In genomic region chr6:87788141-87788540, GRCh38 we compare ENCODE assay signal across 22 cellular contexts.
DNase-seq lines count a peak whose midpoint lies in the region; ATAC-seq, FAIRE-seq and TF ChIP-seq lines count a peak whose summit lies in the region.
"Had no signal": no experiment of that assay in that cellular context is flagged by ENCODE, and none has a peak within 500 bp of the region (broad histone marks: within the 10 kb centered on the region; RNA-seq: fewer than 3 reads in every experiment).

No MANE protein-coding gene starts in this region.

- ATAC-seq in HepG2 (no peak), right lobe of liver (no peak), PC-3 (no peak), HG02840 (IDR thresholded peaks at IDR 0.05; ENCODE audit: low FRiP score, unreplicated experiment) (no peak)
- ATAC-seq in activated T-helper 17 cell treated with anti-CD3 and anti-CD28 coated beads, Interleukin-2, amount 50 U/mL, for 72 hours (replicated peaks) = no peak
- ATAC-seq: K562 had no signal

- no peak overlapping the region for H3K27ac Mint-ChIP-seq in activated T-helper 17 cell treated with anti-CD3 and anti-CD28 coated beads, Interleukin-2, amount 50 U/mL, for 72 hours
- H3K27ac Mint-ChIP-seq: CD4-positive, alpha-beta T cell had no signal

- no peaks in the 10 kb centered on the region for H4K20me1 ChIP-seq in HepG2 (ENCODE audit: insufficient read depth, low read length)
- H4K20me1 ChIP-seq in PC-3 (ENCODE audit: low read length) = no peaks in the 10 kb centered on the region

- H3K27me3 ChIP-seq in HepG2 (ENCODE audit: control insufficient read depth in 1 of 2, insufficient read depth in 2 of 2, low read length in 2 of 2) = no peaks in the 10 kb centered on the region
- no peaks in the 10 kb centered on the region for H3K27me3 ChIP-seq in right lobe of liver
- no peaks in the 10 kb centered on the region for H3K27me3 ChIP-seq in PC-3 (ENCODE audit: low read length)

- no peak overlapping the region for H2AFZ ChIP-seq in HepG2 (ENCODE audit: low read length)
- H2AFZ ChIP-seq in PC-3 (ENCODE audit: low read length) = no peak overlapping the region

- in situ Hi-C loops in HepG2 (cut with HindIII; ENCODE audit: extremely low pct_ligation_motif_present, low pct_unique_long_range_greater_than_20kb) = no loop called here

- CTCF ChIA-PET in HepG2 (lab: Yijun Ruan, JAX; ENCODE audit: low intra/inter-chr PET ratio, low total read pairs) (no interaction called here), PC-3 (lab: Charles Lee) (no interaction called here)

- H3K36me3 ChIP-seq in HepG2 (replicated peaks in 1 of 2; ENCODE audit: control insufficient read depth in 1 of 2, insufficient read depth in 2 of 2, low read length in 2 of 2) = no peaks in the 10 kb centered on the region
- H3K36me3 ChIP-seq in right lobe of liver = no peaks in the 10 kb centered on the region
- no peaks in the 10 kb centered on the region for H3K36me3 ChIP-seq in PC-3 (ENCODE audit: low read depth, low read length)
- H3K36me3 ChIP-seq: BE2C had no signal

- WGBS in HepG2 (ENCODE audit: low lambda C conversion rate) = 98% methylated on average over 3 of the region's 3 CpGs
- WGBS in right lobe of liver (ENCODE audit: insufficient coverage, low coverage, low lambda C conversion rate, missing lambda C conversion rate) = 94% methylated on average over 1 of the region's 3 CpGs

- H3K9me2 ChIP-seq in PC-3 (replicated peaks; ENCODE audit: low read length) = no peaks in the 10 kb centered on the region

- H3K9ac ChIP-seq in HepG2 (ENCODE audit: insufficient read depth, low read depth, low read length) (0 out of 2 replicates have a peak overlapping the region, but pooled peaks have one; percentile 0), PC-3 (ENCODE audit: low read length) (no peak overlapping the region)

- H3K4me1 Mint-ChIP-seq in activated T-helper 17 cell treated with anti-CD3 and anti-CD28 coated beads, Interleukin-2, amount 50 U/mL, for 72 hours = no peaks in the 10 kb centered on the region

- no peaks in the 10 kb centered on the region for H3F3A ChIP-seq in PC-3 (ENCODE audit: low read length, unreplicated experiment)

- no peak for TF ChIP-seq RAD21 in HepG2 (CRISPR knock-in tag; IDR thresholded peaks at IDR 0.05)

- intact Hi-C loops in HepG2 (cut with micrococcal nuclease; ENCODE audit: unreplicated experiment) = no loop called here
- intact Hi-C loops in right lobe of liver (cut with DNase I) = no loop called here
- intact Hi-C loops in PC-3 (cut with micrococcal nuclease) = no loop called here

- no peak for DNase-seq in HepG2 (ENCODE audit: low spot score)
- DNase-seq in right lobe of liver = no peak
- DNase-seq in PC-3 = peak; percentile 16
- no peak for DNase-seq in epithelial cell of prostate (ENCODE audit: low read depth, low spot score)
- DNase-seq in NCI-H524 (lab: John Stamatoyannopoulos, UW) = no peak
- DNase-seq: 8988T; ACHN; BE2C; C1 segment of cervical spinal cord; Caco-2; CD4-positive, alpha-beta T cell; DMS153; DMS79; GDM1; HCEC 1CT; IMR-90 had no signal

- H3K27ac ChIP-seq in HepG2 (ENCODE audit: extremely low read length, insufficient read depth, low read length) = peak overlapping the region; percentile 68
- H3K27ac ChIP-seq in right lobe of liver = peak overlapping the region in 1 of 3 donors; percentile 58
- H3K27ac ChIP-seq in PC-3 (ENCODE audit: low read length) = no peak overlapping the region
- H3K27ac ChIP-seq in epithelial cell of prostate = peak overlapping the region; percentile 95
- H3K27ac ChIP-seq: HL-60 had no signal

- FAIRE-seq in HepG2 (lab: Jason Lieb, UNC) = no peak
- FAIRE-seq: GM12892, H54, K562 had no signal

- no peaks in the 10 kb centered on the region for H3K27me3 Mint-ChIP-seq in activated T-helper 17 cell treated with anti-CD3 and anti-CD28 coated beads, Interleukin-2, amount 50 U/mL, for 72 hours

- BruUV-seq in HepG2 (replicated peaks; lab: Mats Ljungman, UMichigan) (no TSS peak), PC-3 (replicated peaks; lab: Mats Ljungman, UMichigan) (no TSS peak)

- POLR2A ChIA-PET in HepG2 (lab: Yijun Ruan, JAX) = interaction anchor here (2.8 kb wide), 1 partner anchor 15 kb away, joined by 25 read pairs; no protein-coding TSS in a partner anchor
- POLR2A ChIA-PET in PC-3 (lab: Charles Lee; ENCODE audit: unreplicated experiment) = no interaction called here

- TF ChIP-seq POLR2A in HepG2 (IDR thresholded peaks at IDR 0.05; ENCODE audit: insufficient read depth in 1 of 2, low read depth in 2 of 2, low read length in 2 of 2) (no peak), right lobe of liver (IDR thresholded peaks at IDR 0.05) (no peak)

- TF ChIP-seq CTCF in HepG2 (CRISPR knock-in tag; IDR thresholded peaks at IDR 0.05) = no peak
- no peak for TF ChIP-seq CTCF in right lobe of liver (IDR thresholded peaks at IDR 0.05)
- no peak for TF ChIP-seq CTCF in PC-3 (conservative IDR thresholded peaks at IDR 0.05; ENCODE audit: low read depth, low read length)

- no peaks in the 10 kb centered on the region for H3K79me2 ChIP-seq in HepG2 (ENCODE audit: insufficient read depth, low read length)
- no peaks in the 10 kb centered on the region for H3K79me2 ChIP-seq in PC-3 (ENCODE audit: low read length)

- H3K9me3 Mint-ChIP-seq in activated T-helper 17 cell treated with anti-CD3 and anti-CD28 coated beads, Interleukin-2, amount 50 U/mL, for 72 hours = no peaks in the 10 kb centered on the region
- H3K9me3 Mint-ChIP-seq: CD4-positive, alpha-beta T cell had no signal

- H3K36me3 Mint-ChIP-seq in activated T-helper 17 cell treated with anti-CD3 and anti-CD28 coated beads, Interleukin-2, amount 50 U/mL, for 72 hours (ENCODE audit: low read depth) = no peaks in the 10 kb centered on the region

- H3K4me3 ChIP-seq in HepG2 (replicated peaks in 1 of 3; ENCODE audit: insufficient read depth in 1 of 3, low read depth in 2 of 3, low read length in 3 of 3) (no peak overlapping the region), right lobe of liver (no peak overlapping the region), PC-3 (ENCODE audit: low read length) (no peak overlapping the region)
- H3K4me3 ChIP-seq: K562 had no signal

- TF ChIP-seq EP300 in HepG2 (IDR thresholded peaks at IDR 0.05; ENCODE audit: low read depth in 2 of 2, low read length in 2 of 2) = no peak
- no peak for TF ChIP-seq EP300 in HepG2 (CRISPR knock-in tag; IDR thresholded peaks at IDR 0.05; ENCODE audit: borderline replicate concordance)

- no peak overlapping the region for H3K4me3 Mint-ChIP-seq in activated T-helper 17 cell treated with anti-CD3 and anti-CD28 coated beads, Interleukin-2, amount 50 U/mL, for 72 hours
- H3K4me3 Mint-ChIP-seq: CD4-positive, alpha-beta T cell had no signal

- peaks cover 95% of the 10 kb centered on the region for H3K4me1 ChIP-seq in HepG2 (ENCODE audit: insufficient read depth, low read length)
- H3K4me1 ChIP-seq in right lobe of liver = peaks cover 0 to 62% (median 7%) of the 10 kb centered on the region in 4 donors
- peaks cover 19% of the 10 kb centered on the region for H3K4me1 ChIP-seq in PC-3 (ENCODE audit: insufficient read depth, low read length)
- H3K4me1 ChIP-seq: BE2C had no signal

- H3K4me2 ChIP-seq in HepG2 (ENCODE audit: low read depth, low read length) = no peak overlapping the region
- H3K4me2 ChIP-seq in PC-3 (ENCODE audit: low read length) = no peak overlapping the region

- H3K9me3 ChIP-seq in HepG2 (ENCODE audit: low read length) (no peaks in the 10 kb centered on the region), right lobe of liver (no peaks in the 10 kb centered on the region), PC-3 (ENCODE audit: low read length) (no peaks in the 10 kb centered on the region)
- H3K9me3 ChIP-seq: BE2C, Caco-2 had no signal

TF ChIP-seq in HepG2, 621 proteins besides CTCF, POLR2A, EP300 and RAD21:
- TF ChIP-seq, protein P1, sequence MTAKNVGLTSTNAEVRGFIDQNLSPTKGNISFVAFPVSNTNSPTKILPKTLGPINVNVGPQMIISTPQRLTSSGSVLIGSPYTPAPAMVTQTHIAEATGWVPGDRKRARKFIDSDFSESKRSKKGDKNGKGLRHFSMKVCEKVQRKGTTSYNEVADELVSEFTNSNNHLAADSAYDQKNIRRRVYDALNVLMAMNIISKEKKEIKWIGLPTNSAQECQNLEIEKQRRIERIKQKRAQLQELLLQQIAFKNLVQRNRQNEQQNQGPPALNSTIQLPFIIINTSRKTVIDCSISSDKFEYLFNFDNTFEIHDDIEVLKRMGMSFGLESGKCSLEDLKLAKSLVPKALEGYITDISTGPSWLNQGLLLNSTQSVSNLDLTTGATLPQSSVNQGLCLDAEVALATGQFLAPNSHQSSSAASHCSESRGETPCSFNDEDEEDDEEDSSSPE (CRISPR knock-in tag; IDR thresholded peaks at IDR 0.05) = no peak
- TF ChIP-seq DPF2 (CRISPR knock-in tag; IDR thresholded peaks at IDR 0.05; ENCODE audit: borderline replicate concordance, low read depth) = no peak
- no peak for TF ChIP-seq ZNF225 (CRISPR knock-in tag; IDR thresholded peaks at IDR 0.05)
- no peak for TF ChIP-seq ASH2L (IDR thresholded peaks at IDR 0.05; ENCODE audit: insufficient read length, low read depth, low read length)
- TF ChIP-seq ZNF350 (CRISPR knock-in tag; IDR thresholded peaks at IDR 0.05; ENCODE audit: borderline replicate concordance, low read depth) = no peak
- no peak for TF ChIP-seq TCF12 (IDR thresholded peaks at IDR 0.05)
- TF ChIP-seq TCF12 (CRISPR knock-in tag; IDR thresholded peaks at IDR 0.05) = no peak
- TF ChIP-seq ZSCAN25 (CRISPR knock-in tag; IDR thresholded peaks at IDR 0.05) = no peak
- no peak for TF ChIP-seq SIX4 (CRISPR knock-in tag; IDR thresholded peaks at IDR 0.05)
- no peak for TF ChIP-seq MIXL1 (CRISPR knock-in tag; IDR thresholded peaks at IDR 0.05)
